In the genomic region with DNA sequence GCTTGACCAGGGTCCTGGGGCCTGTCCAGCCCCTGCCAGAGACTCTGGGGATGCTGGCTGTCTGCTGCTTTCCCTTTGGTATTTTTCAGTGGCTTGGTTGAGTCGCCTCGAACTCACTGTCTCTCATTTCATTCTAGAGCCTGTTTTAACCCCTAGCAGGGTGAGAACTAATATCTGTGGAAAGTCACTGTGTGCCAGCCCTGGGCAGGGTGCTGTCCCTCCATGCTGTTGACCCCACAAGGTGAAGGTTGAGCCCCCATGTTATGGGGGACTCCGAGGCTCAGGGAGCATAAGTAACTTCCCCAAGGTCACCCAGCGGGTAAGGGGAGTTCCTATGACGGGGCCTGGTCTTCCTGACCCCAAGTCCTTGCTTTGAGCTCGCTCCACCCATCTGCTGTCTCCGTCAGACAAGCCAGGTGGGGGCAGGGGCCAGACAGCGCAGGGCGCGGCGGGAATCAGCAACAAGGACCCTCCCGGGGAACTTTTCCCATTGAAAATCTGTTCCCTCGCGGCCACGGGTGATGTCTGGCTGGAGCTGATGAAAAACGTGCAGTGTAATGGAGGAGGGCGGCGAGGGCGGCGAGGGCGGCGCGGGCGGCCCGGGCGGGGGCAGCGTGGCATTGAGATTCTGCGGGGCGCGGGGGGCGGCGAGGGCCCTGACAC, we compare ENCODE assay signal across 8 cellular contexts. TPM values are rescaled to one million over a fixed set of nuclear protein-coding genes. Genes with fewer than 3 reads are reported as not detected.
DNase-seq lines count a peak whose midpoint lies in the region; ATAC-seq and TF ChIP-seq lines count a peak whose summit lies in the region.

No MANE protein-coding gene starts in this region.

- DNase-seq in NCI-H748 (lab: John Stamatoyannopoulos, UW; ENCODE audit: unreplicated experiment): peak; percentile 39
- no peak for DNase-seq in NCI-H748 treated with DMSO at 0.1 percent for 48 hours (lab: John Stamatoyannopoulos, UW)
- peak; percentile 54 for DNase-seq in RKO (ENCODE audit: low spot score)
- no peak for DNase-seq in Kasumi-1 (lab: John Stamatoyannopoulos, UW)

- H3K4me2 ChIP-seq in neural cell (ENCODE audit: low read length): peak overlapping the region; percentile 76

- ATAC-seq in GM21423 (IDR thresholded peaks at IDR 0.05; ENCODE audit: unreplicated experiment): no peak
- ATAC-seq in HG03196 (IDR thresholded peaks at IDR 0.05; ENCODE audit: unreplicated experiment): no peak

- TF ChIP-seq RAD21 in neural cell (conservative IDR thresholded peaks at IDR 0.05): no peak

- H3K4me3 ChIP-seq in ectodermal cell (ENCODE audit: insufficient read depth, low read depth, low read length) (peak overlapping the region; percentile 28), neural cell (ENCODE audit: low read length) (peak overlapping the region; percentile 62)

- H3K27me3 ChIP-seq in ectodermal cell (ENCODE audit: control insufficient read depth, insufficient read depth, low read length, poor library complexity, severe bottlenecking) (peaks cover 46% of the 10 kb centered on the region), neural cell (ENCODE audit: insufficient read depth, low read depth, low read length) (peaks cover 23% of the 10 kb centered on the region)

- H3K9me3 ChIP-seq in ectodermal cell (ENCODE audit: control insufficient read depth, low read length) (no peaks in the 10 kb centered on the region), neural cell (ENCODE audit: low read length) (no peaks in the 10 kb centered on the region)

- no peaks in the 10 kb centered on the region for H3K9me2 ChIP-seq in neural cell (ENCODE audit: insufficient read depth, low read length)

- no peak for TF ChIP-seq EP300 in neural cell (conservative IDR thresholded peaks at IDR 0.05; ENCODE audit: poor library complexity, severe bottlenecking)

- no peaks in the 10 kb centered on the region for H3K79me2 ChIP-seq in neural cell (replicated peaks; ENCODE audit: insufficient read depth, low read length)

- H3K27ac ChIP-seq in ectodermal cell (ENCODE audit: insufficient read depth, low read depth, low read length, poor library complexity, severe bottlenecking) (no peak overlapping the region), neural cell (ENCODE audit: low read length) (no peak overlapping the region)

- peak overlapping the region; percentile 23 for H3K9ac ChIP-seq in neural cell (ENCODE audit: low read length)

- H3K36me3 ChIP-seq in ectodermal cell (ENCODE audit: control insufficient read depth, insufficient read depth, low read length) (peaks cover 3% of the 10 kb centered on the region), neural cell (ENCODE audit: insufficient read depth, low read length) (no peaks in the 10 kb centered on the region)

- H2AFZ ChIP-seq in neural cell (ENCODE audit: low read depth, low read length): no peak overlapping the region

- H3F3A ChIP-seq in neural cell (ENCODE audit: insufficient read depth, low read length, poor library complexity, severe bottlenecking): no peaks in the 10 kb centered on the region

- H4K20me1 ChIP-seq in neural cell (ENCODE audit: insufficient read depth): no peaks in the 10 kb centered on the region

- TF ChIP-seq CTCF in neural cell (IDR thresholded peaks at IDR 0.05; ENCODE audit: poor library complexity, severe bottlenecking): no peak

- WGBS in ectodermal cell, 2 experiments: 9 to 10% methylated on average over 32 of the region's 32 CpGs

- peaks cover 41% of the 10 kb centered on the region for H3K4me1 ChIP-seq in ectodermal cell (ENCODE audit: control insufficient read depth, insufficient read depth, low read length)

TF ChIP-seq in neural cell, 6 proteins besides CTCF, POLR2A, EP300 and RAD21:
- TF ChIP-seq TAF1 (IDR thresholded peaks at IDR 0.05; ENCODE audit: low read depth) (no peak), EZH2 (IDR thresholded peaks at IDR 0.05; ENCODE audit: borderline replicate concordance, insufficient read depth, low read length, poor library complexity, severe bottlenecking) (no peak), POLR2AphosphoS5 (IDR thresholded peaks at IDR 0.05) (no peak), MXI1 (conservative IDR thresholded peaks at IDR 0.05; ENCODE audit: poor library complexity, severe bottlenecking) (no peak), SMC3 (conservative IDR thresholded peaks at IDR 0.05; ENCODE audit: poor library complexity) (no peak)
- TF ChIP-seq, protein P1, sequence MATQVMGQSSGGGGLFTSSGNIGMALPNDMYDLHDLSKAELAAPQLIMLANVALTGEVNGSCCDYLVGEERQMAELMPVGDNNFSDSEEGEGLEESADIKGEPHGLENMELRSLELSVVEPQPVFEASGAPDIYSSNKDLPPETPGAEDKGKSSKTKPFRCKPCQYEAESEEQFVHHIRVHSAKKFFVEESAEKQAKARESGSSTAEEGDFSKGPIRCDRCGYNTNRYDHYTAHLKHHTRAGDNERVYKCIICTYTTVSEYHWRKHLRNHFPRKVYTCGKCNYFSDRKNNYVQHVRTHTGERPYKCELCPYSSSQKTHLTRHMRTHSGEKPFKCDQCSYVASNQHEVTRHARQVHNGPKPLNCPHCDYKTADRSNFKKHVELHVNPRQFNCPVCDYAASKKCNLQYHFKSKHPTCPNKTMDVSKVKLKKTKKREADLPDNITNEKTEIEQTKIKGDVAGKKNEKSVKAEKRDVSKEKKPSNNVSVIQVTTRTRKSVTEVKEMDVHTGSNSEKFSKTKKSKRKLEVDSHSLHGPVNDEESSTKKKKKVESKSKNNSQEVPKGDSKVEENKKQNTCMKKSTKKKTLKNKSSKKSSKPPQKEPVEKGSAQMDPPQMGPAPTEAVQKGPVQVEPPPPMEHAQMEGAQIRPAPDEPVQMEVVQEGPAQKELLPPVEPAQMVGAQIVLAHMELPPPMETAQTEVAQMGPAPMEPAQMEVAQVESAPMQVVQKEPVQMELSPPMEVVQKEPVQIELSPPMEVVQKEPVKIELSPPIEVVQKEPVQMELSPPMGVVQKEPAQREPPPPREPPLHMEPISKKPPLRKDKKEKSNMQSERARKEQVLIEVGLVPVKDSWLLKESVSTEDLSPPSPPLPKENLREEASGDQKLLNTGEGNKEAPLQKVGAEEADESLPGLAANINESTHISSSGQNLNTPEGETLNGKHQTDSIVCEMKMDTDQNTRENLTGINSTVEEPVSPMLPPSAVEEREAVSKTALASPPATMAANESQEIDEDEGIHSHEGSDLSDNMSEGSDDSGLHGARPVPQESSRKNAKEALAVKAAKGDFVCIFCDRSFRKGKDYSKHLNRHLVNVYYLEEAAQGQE (IDR thresholded peaks at IDR 0.05; ENCODE audit: borderline replicate concordance): no peak

RNA-seq across cellular contexts. Expression of a gene that starts 32.8 kb away (rescaled TPM):
- 68.0 TPM for polyA plus RNA-seq in ectodermal cell (2013, experiment 1 of 4)
- polyA plus RNA-seq in ectodermal cell (2013, experiment 2 of 4): 59.3 TPM
- 49.0 TPM for polyA plus RNA-seq in ectodermal cell (2013, experiment 3 of 4)
- polyA plus RNA-seq in ectodermal cell (2013, experiment 4 of 4): 51.4 TPM
- polyA plus RNA-seq in neural cell: 68.5 and 75.0 TPM in 2 replicates
- 67.0 and 71.8 TPM in 2 replicates for polyA minus RNA-seq in neural cell

RNA-seq across cellular contexts. Expression of a gene that starts 42.5 kb away (rescaled TPM):
- polyA plus RNA-seq in ectodermal cell (2013, experiment 1 of 4): 137 TPM
- 151 TPM for polyA plus RNA-seq in ectodermal cell (2013, experiment 2 of 4)
- polyA plus RNA-seq in ectodermal cell (2013, experiment 3 of 4): 120 TPM
- polyA plus RNA-seq in ectodermal cell (2013, experiment 4 of 4): 118 TPM
- 23.4 and 28.7 TPM in 2 replicates for polyA plus RNA-seq in neural cell
- polyA minus RNA-seq in neural cell: 38.5 and 38.7 TPM in 2 replicates

RNA-seq across cellular contexts. Expression of a gene that starts 50.5 kb away (rescaled TPM):
- polyA plus RNA-seq in ectodermal cell (2013, experiment 1 of 4): 1.5 TPM
- polyA plus RNA-seq in ectodermal cell (2013, experiment 2 of 4): 2.1 TPM
- 2.6 TPM for polyA plus RNA-seq in ectodermal cell (2013, experiment 3 of 4)
- polyA plus RNA-seq in ectodermal cell (2013, experiment 4 of 4): 2.2 TPM
- 0.19 TPM in 1 of 2 replicates, not detected in the other for polyA plus RNA-seq in neural cell
- polyA minus RNA-seq in neural cell: not detected in 2 replicates

Comparison
In these comparisons a context has a peak if more than half of its experiments do, and no peak if none do; other contexts are left out.
1. DNase-seq: peak in NCI-H748 (single experiment) and RKO (single experiment); none in NCI-H748 treated with DMSO at 0.1 percent for 48 hours (single experiment) and Kasumi-1 (0 of 2).